Comparison of ENCODE assay signal across 36 cellular contexts in the genomic region with DNA sequence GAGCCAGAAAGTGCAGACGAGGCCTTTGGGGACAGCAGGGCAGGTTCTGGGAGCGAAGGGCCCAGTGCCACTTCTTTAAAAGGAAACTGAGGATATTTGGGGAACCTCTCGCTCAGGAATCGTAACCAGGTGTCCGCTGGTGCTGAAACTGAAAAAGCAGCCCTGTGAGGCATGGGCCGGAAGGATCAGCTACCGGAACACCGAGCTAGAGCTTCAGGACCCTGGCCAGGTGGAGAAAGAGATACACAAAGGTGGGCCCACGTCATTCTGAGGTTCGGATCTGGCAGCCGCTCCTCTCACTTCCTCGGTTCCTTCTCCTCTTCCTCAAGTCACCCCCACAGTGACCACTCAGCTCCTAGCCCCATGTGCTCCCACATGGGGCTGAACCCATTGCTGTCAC. TPM values are rescaled to one million over a fixed set of nuclear protein-coding genes. Genes with fewer than 3 reads are reported as not detected.
"Had no signal": no experiment of that assay in that cellular context is flagged by ENCODE, and none has a peak within 500 bp of the region (broad histone marks: within the 10 kb centered on the region; RNA-seq: fewer than 3 reads in every experiment).

No MANE protein-coding gene starts in this region.

- H3K27ac ChIP-seq: ascending aorta, breast epithelium, cardiac muscle cell, coronary artery, esophagus muscularis mucosa, foreskin keratinocyte, gastrocnemius medialis, heart left ventricle, WERI-Rb-1 had no signal

- H3K27ac Mint-ChIP-seq: activated B cell treated with CpG ODN at 0.5 μM for 24 hours; activated CD4-positive, alpha-beta memory T cell treated with anti-CD3 and anti-CD28 coated beads for 36 hours; activated CD8-positive, alpha-beta memory T cell treated with anti-CD3 and anti-CD28 coated beads, Interleukin-2, amount 10 ng/mL, durations not matched to agents 7 days and 5 days; activated CD8-positive, alpha-beta T cell treated with anti-CD3 and anti-CD28 coated beads, Interleukin-2, amount 10 ng/mL, durations not matched to agents 7 days and 5 days; activated naive CD4-positive, alpha-beta T cell treated with anti-CD3 and anti-CD28 coated beads, Interleukin-2, amount 10 ng/mL, durations not matched to agents 7 days and 5 days; activated naive CD8-positive, alpha-beta T cell treated with anti-CD3 and anti-CD28 coated beads, Interleukin-2, amount 10 ng/mL, durations not matched to agents 7 days and 5 days; activated T-helper 1 cell treated with anti-CD3 and anti-CD28 coated beads, Interleukin-12 subunit alpha, Interleukin-12 subunit beta, Interleukin-2, Interleukin-4 antibody, amounts not matched to agents 30 ng/mL and 10 ng/mL and 1 ng/mL, durations not matched to agents 14 hours and 24 hours and 36 hours; brain; dendritic cell treated with granulocyte-macrophage colony-stimulating factor and Interleukin-4, amounts not matched to agents 40 ng/mL and 50 ng/mL, for 4 days; T-cell; T-helper 1 cell treated with Interleukin-12 subunit alpha and Interleukin-12 subunit beta and Interleukin-4 antibody, amounts not matched to agents 30 μg/mL and 1 μg/mL, for 36 hours; T-helper 2 cell treated with Interferon-gamma antibody and Interleukin-4, amounts not matched to agents 5 μg/mL and 100 μg/mL, for 36 hours had no signal

- ATAC-seq: activated CD4-positive, CD25-positive, alpha-beta regulatory T cell treated with anti-CD3 and anti-CD28 coated beads, Interleukin-2, amount 50 U/mL, for 24 hours; activated CD8-positive, alpha-beta memory T cell treated with anti-CD3 and anti-CD28 coated beads, Interleukin-2, amount 10 ng/mL, durations not matched to agents 7 days and 5 days; activated CD8-positive, alpha-beta T cell treated with anti-CD3 and anti-CD28 coated beads, Interleukin-2, amount 10 ng/mL, durations not matched to agents 7 days and 5 days; activated naive CD4-positive, alpha-beta T cell treated with anti-CD3 and anti-CD28 coated beads, Interleukin-2, amount 50 U/mL, for 72 hours; effector memory CD8-positive, alpha-beta T cell; foreskin keratinocyte; gastrocnemius medialis; heart left ventricle; T-cell had no signal

- H3K9me3 ChIP-seq: ascending aorta, breast epithelium, esophagus muscularis mucosa, gastrocnemius medialis, heart left ventricle had no signal

- H3K4me3 ChIP-seq: ascending aorta, breast epithelium, cardiac muscle cell, coronary artery, esophagus muscularis mucosa, gastrocnemius medialis, heart left ventricle had no signal

- H3K9me3 Mint-ChIP-seq: activated B cell treated with CpG ODN at 0.5 μM for 24 hours; activated CD4-positive, alpha-beta memory T cell treated with anti-CD3 and anti-CD28 coated beads for 36 hours; activated naive CD4-positive, alpha-beta T cell treated with anti-CD3 and anti-CD28 coated beads, Interleukin-2, amount 10 ng/mL, durations not matched to agents 7 days and 5 days; activated naive CD4-positive, alpha-beta T cell treated with anti-CD3 and anti-CD28 coated beads, Interleukin-2, amount 50 U/mL, for 72 hours; activated naive CD8-positive, alpha-beta T cell treated with anti-CD3 and anti-CD28 coated beads, Interleukin-2, amount 10 ng/mL, durations not matched to agents 7 days and 5 days; activated T-helper 1 cell treated with anti-CD3 and anti-CD28 coated beads, Interleukin-12 subunit alpha, Interleukin-12 subunit beta, Interleukin-2, Interleukin-4 antibody, amounts not matched to agents 30 ng/mL and 10 ng/mL and 1 ng/mL, durations not matched to agents 14 hours and 24 hours and 36 hours; effector memory CD8-positive, alpha-beta T cell; T-cell; T-helper 1 cell treated with Interleukin-12 subunit alpha and Interleukin-12 subunit beta and Interleukin-4 antibody, amounts not matched to agents 30 μg/mL and 1 μg/mL, for 36 hours; T-helper 2 cell treated with Interferon-gamma antibody and Interleukin-4, amounts not matched to agents 5 μg/mL and 100 μg/mL, for 36 hours had no signal

- H3K4me1 ChIP-seq: ascending aorta, breast epithelium, esophagus muscularis mucosa, foreskin keratinocyte, gastrocnemius medialis, heart left ventricle had no signal

- H3K4me1 Mint-ChIP-seq: brain had no signal

- H3K36me3 ChIP-seq: ascending aorta, breast epithelium, cardiac muscle cell, gastrocnemius medialis, WERI-Rb-1 had no signal

- H3K36me3 Mint-ChIP-seq: brain had no signal

- H3K27me3 Mint-ChIP-seq: activated B cell treated with CpG ODN at 0.5 μM for 24 hours; activated CD4-positive, alpha-beta memory T cell treated with anti-CD3 and anti-CD28 coated beads for 36 hours; activated CD8-positive, alpha-beta memory T cell treated with anti-CD3 and anti-CD28 coated beads, Interleukin-2, amount 10 ng/mL, durations not matched to agents 7 days and 5 days; activated naive CD4-positive, alpha-beta T cell treated with anti-CD3 and anti-CD28 coated beads, Interleukin-2, amount 10 ng/mL, durations not matched to agents 7 days and 5 days; activated naive CD8-positive, alpha-beta T cell treated with anti-CD3 and anti-CD28 coated beads, Interleukin-2, amount 10 ng/mL, durations not matched to agents 7 days and 5 days; dendritic cell treated with granulocyte-macrophage colony-stimulating factor and Interleukin-4, amounts not matched to agents 40 ng/mL and 50 ng/mL, for 4 days; effector memory CD8-positive, alpha-beta T cell; T-cell had no signal

- H3K27me3 ChIP-seq: ascending aorta, breast epithelium, cardiac muscle cell, foreskin keratinocyte, gastrocnemius medialis, heart left ventricle had no signal

- H3K4me3 Mint-ChIP-seq: activated B cell treated with CpG ODN at 0.5 μM for 24 hours; activated CD4-positive, alpha-beta memory T cell treated with anti-CD3 and anti-CD28 coated beads for 36 hours; activated CD8-positive, alpha-beta memory T cell treated with anti-CD3 and anti-CD28 coated beads, Interleukin-2, amount 10 ng/mL, durations not matched to agents 7 days and 5 days; activated CD8-positive, alpha-beta T cell treated with anti-CD3 and anti-CD28 coated beads, Interleukin-2, amount 10 ng/mL, durations not matched to agents 7 days and 5 days; activated naive CD4-positive, alpha-beta T cell treated with anti-CD3 and anti-CD28 coated beads, Interleukin-2, amount 10 ng/mL, durations not matched to agents 7 days and 5 days; activated naive CD8-positive, alpha-beta T cell treated with anti-CD3 and anti-CD28 coated beads, Interleukin-2, amount 10 ng/mL, durations not matched to agents 7 days and 5 days; activated T-helper 1 cell treated with anti-CD3 and anti-CD28 coated beads, Interleukin-12 subunit alpha, Interleukin-12 subunit beta, Interleukin-2, Interleukin-4 antibody, amounts not matched to agents 30 ng/mL and 10 ng/mL and 1 ng/mL, durations not matched to agents 14 hours and 24 hours and 36 hours; brain; dendritic cell treated with granulocyte-macrophage colony-stimulating factor and Interleukin-4, amounts not matched to agents 40 ng/mL and 50 ng/mL, for 4 days; effector memory CD8-positive, alpha-beta T cell; T-cell; T-helper 1 cell treated with Interleukin-12 subunit alpha and Interleukin-12 subunit beta and Interleukin-4 antibody, amounts not matched to agents 30 μg/mL and 1 μg/mL, for 36 hours; T-helper 2 cell treated with Interferon-gamma antibody and Interleukin-4, amounts not matched to agents 5 μg/mL and 100 μg/mL, for 36 hours had no signal

- DNase-seq: activated B cell treated with CpG ODN at 0.5 μM for 24 hours; activated CD4-positive, alpha-beta memory T cell treated with anti-CD3 and anti-CD28 coated beads for 36 hours; activated CD4-positive, alpha-beta T cell treated with anti-CD3 and anti-CD28 coated beads for 48 hours; activated CD4-positive, alpha-beta T cell treated with anti-CD3 and anti-CD28 coated beads, Interleukin-2, amount 50 U/mL, for 1 hour; activated CD8-positive, alpha-beta memory T cell treated with anti-CD3 and anti-CD28 coated beads, Interleukin-2, amount 10 ng/mL, durations not matched to agents 7 days and 5 days; activated CD8-positive, alpha-beta memory T cell treated with anti-CD3 and anti-CD28 coated beads, Interleukin-2, amount 50 U/mL, for 4 hours; activated CD8-positive, alpha-beta T cell treated with anti-CD3 and anti-CD28 coated beads, Interleukin-2, amount 10 ng/mL, durations not matched to agents 7 days and 5 days; activated gamma-delta T cell; activated naive CD4-positive, alpha-beta T cell; activated naive CD4-positive, alpha-beta T cell treated with anti-CD3 and anti-CD28 coated beads, Interleukin-2, amount 10 ng/mL, durations not matched to agents 7 days and 5 days; activated naive CD8-positive, alpha-beta T cell treated with anti-CD3 and anti-CD28 coated beads, Interleukin-2, amount 10 ng/mL, durations not matched to agents 7 days and 5 days; activated T-cell treated with anti-CD3 and anti-CD28 coated beads, Interleukin-2, amount 50 U/mL, for 1 hour; activated T-cell treated with anti-CD3 and anti-CD28 coated beads, Interleukin-2, amount 50 U/mL, for 48 hours; central memory CD4-positive, alpha-beta T cell; effector CD4-positive, alpha-beta T cell; effector memory CD8-positive, alpha-beta T cell; erythroblast; foreskin keratinocyte; gastrocnemius medialis; glutamatergic neuron; T-cell; T1000; WERI-Rb-1 had no signal

RNA-seq across cellular contexts. Expression of a gene that starts 46.1 kb away (rescaled TPM):
- total RNA-seq: cardiac muscle cell had no signal
